14 cellular contexts compared by ENCODE assay signal in genomic region chr14:101827286-101827685, GRCh38.
DNase-seq lines count a peak whose midpoint lies in the region; ATAC-seq lines count a peak whose summit lies in the region.
"Had no signal": no experiment of that assay in that cellular context is flagged by ENCODE, and none has a peak within 500 bp of the region (broad histone marks: within the 10 kb centered on the region; RNA-seq: fewer than 3 reads in every experiment).

No MANE protein-coding gene starts in this region.

- H3K9me3 ChIP-seq in mesenchymal stem cell (ENCODE audit: control insufficient read depth, low read length), result no peaks in the 10 kb centered on the region
- H3K9me3 ChIP-seq: heart left ventricle had no signal

- no peak overlapping the region for H2BK12ac ChIP-seq in mesenchymal stem cell (ENCODE audit: low read length in 2 of 2)

- no peak overlapping the region for H3K14ac ChIP-seq in mesenchymal stem cell (ENCODE audit: low read length in 2 of 2)

- peak overlapping the region; percentile 43 for H3K27ac Mint-ChIP-seq in activated naive CD4-positive, alpha-beta T cell treated with anti-CD3 and anti-CD28 coated beads, Interleukin-2, amount 10 ng/mL, durations not matched to agents 7 days and 5 days
- peak overlapping the region; percentile 66 for H3K27ac Mint-ChIP-seq in activated T-helper 2 cell treated with anti-CD3 and anti-CD28 coated beads, Interferon-gamma antibody, Interleukin-2, Interleukin-4, amounts not matched to agents 10 μg/mL and 5 μg/mL and 100 μg/mL, durations not matched to agents 14 hours and 24 hours and 36 hours

- H2BK5ac ChIP-seq in mesenchymal stem cell (ENCODE audit: low read depth, low read length, poor library complexity, severe bottlenecking), result no peak overlapping the region

- H3K9me3 Mint-ChIP-seq in activated naive CD4-positive, alpha-beta T cell treated with anti-CD3 and anti-CD28 coated beads, Interleukin-2, amount 10 ng/mL, durations not matched to agents 7 days and 5 days, result no peaks in the 10 kb centered on the region
- H3K9me3 Mint-ChIP-seq in activated T-helper 2 cell treated with anti-CD3 and anti-CD28 coated beads, Interferon-gamma antibody, Interleukin-2, Interleukin-4, amounts not matched to agents 10 μg/mL and 5 μg/mL and 100 μg/mL, durations not matched to agents 14 hours and 24 hours and 36 hours, result no peaks in the 10 kb centered on the region

- no peak for ATAC-seq in HG02852 (IDR thresholded peaks at IDR 0.05; ENCODE audit: unreplicated experiment)
- ATAC-seq: heart left ventricle, left ventricle myocardium superior had no signal

- no peak overlapping the region for H3K4me2 ChIP-seq in mesenchymal stem cell (ENCODE audit: low read length, poor library complexity, severe bottlenecking)

- peaks cover 75% of the 10 kb centered on the region for H3K36me3 Mint-ChIP-seq in activated naive CD4-positive, alpha-beta T cell treated with anti-CD3 and anti-CD28 coated beads, Interleukin-2, amount 10 ng/mL, durations not matched to agents 7 days and 5 days
- peaks cover 53% of the 10 kb centered on the region for H3K36me3 Mint-ChIP-seq in activated T-helper 2 cell treated with anti-CD3 and anti-CD28 coated beads, Interferon-gamma antibody, Interleukin-2, Interleukin-4, amounts not matched to agents 10 μg/mL and 5 μg/mL and 100 μg/mL, durations not matched to agents 14 hours and 24 hours and 36 hours (ENCODE audit: low read depth)

- H4K91ac ChIP-seq in mesenchymal stem cell (ENCODE audit: low read length), result no peak overlapping the region

- H3K18ac ChIP-seq in mesenchymal stem cell (ENCODE audit: low read depth in 1 of 2, low read length in 2 of 2), result no peak overlapping the region

- H3K4me1 Mint-ChIP-seq in activated naive CD4-positive, alpha-beta T cell treated with anti-CD3 and anti-CD28 coated beads, Interleukin-2, amount 10 ng/mL, durations not matched to agents 7 days and 5 days, result peaks cover 74% of the 10 kb centered on the region
- H3K4me1 Mint-ChIP-seq in activated T-helper 2 cell treated with anti-CD3 and anti-CD28 coated beads, Interferon-gamma antibody, Interleukin-2, Interleukin-4, amounts not matched to agents 10 μg/mL and 5 μg/mL and 100 μg/mL, durations not matched to agents 14 hours and 24 hours and 36 hours (ENCODE audit: low read depth), result peaks cover 69% of the 10 kb centered on the region

- peaks cover 38% of the 10 kb centered on the region for H3K79me1 ChIP-seq in mesenchymal stem cell (replicated peaks; ENCODE audit: low read length, poor library complexity, severe bottlenecking)

- peaks cover 5% of the 10 kb centered on the region for H3K4me1 ChIP-seq in mesenchymal stem cell (ENCODE audit: control insufficient read depth, insufficient read depth, low read depth, low read length)

- no peak overlapping the region for H3K23ac ChIP-seq in mesenchymal stem cell (ENCODE audit: low read length in 2 of 2)

- WGBS in mesenchymal stem cell, result 90% methylated on average over 3 of the region's 3 CpGs

- no peak overlapping the region for H2BK120ac ChIP-seq in mesenchymal stem cell (ENCODE audit: low read depth, low read length)

- H3K27ac ChIP-seq in mesenchymal stem cell (ENCODE audit: low read length, poor library complexity, severe bottlenecking), result no peak overlapping the region

- no peak overlapping the region for H2AK5ac ChIP-seq in mesenchymal stem cell (ENCODE audit: low read length, severe bottlenecking)

- H3K4me3 Mint-ChIP-seq in activated naive CD4-positive, alpha-beta T cell treated with anti-CD3 and anti-CD28 coated beads, Interleukin-2, amount 10 ng/mL, durations not matched to agents 7 days and 5 days, result peak overlapping the region; percentile 28
- no peak overlapping the region for H3K4me3 Mint-ChIP-seq in activated T-helper 2 cell treated with anti-CD3 and anti-CD28 coated beads, Interferon-gamma antibody, Interleukin-2, Interleukin-4, amounts not matched to agents 10 μg/mL and 5 μg/mL and 100 μg/mL, durations not matched to agents 14 hours and 24 hours and 36 hours (ENCODE audit: low read depth)

- no peak overlapping the region for H2AFZ ChIP-seq in mesenchymal stem cell (ENCODE audit: low read depth, low read length)

- H3K4ac ChIP-seq in mesenchymal stem cell (ENCODE audit: low read depth in 1 of 2, low read length in 2 of 2), result no peak overlapping the region

- no peaks in the 10 kb centered on the region for H3K27me3 ChIP-seq in mesenchymal stem cell (ENCODE audit: control insufficient read depth in 1 of 2, insufficient read depth in 1 of 2, low read length in 2 of 2)
- H3K27me3 ChIP-seq: heart left ventricle had no signal

- H3K27me3 Mint-ChIP-seq in activated naive CD4-positive, alpha-beta T cell treated with anti-CD3 and anti-CD28 coated beads, Interleukin-2, amount 10 ng/mL, durations not matched to agents 7 days and 5 days, result no peaks in the 10 kb centered on the region
- no peaks in the 10 kb centered on the region for H3K27me3 Mint-ChIP-seq in activated T-helper 2 cell treated with anti-CD3 and anti-CD28 coated beads, Interferon-gamma antibody, Interleukin-2, Interleukin-4, amounts not matched to agents 10 μg/mL and 5 μg/mL and 100 μg/mL, durations not matched to agents 14 hours and 24 hours and 36 hours (ENCODE audit: low read depth)

- H4K8ac ChIP-seq in mesenchymal stem cell (ENCODE audit: low read length), result no peak overlapping the region

- CTCF ChIA-PET in activated naive CD4-positive, alpha-beta T cell treated with anti-CD3 and anti-CD28 coated beads, Interleukin-2, amount 10 ng/mL, durations not matched to agents 7 days and 5 days (lab: Charles Lee), result interaction anchor here (1.0 kb wide), 1 partner anchor 49 kb away, joined by 3 read pairs; no protein-coding TSS in a partner anchor

- no peak for DNase-seq in activated naive CD4-positive, alpha-beta T cell treated with anti-CD3 and anti-CD28 coated beads, Interleukin-2, amount 10 ng/mL, durations not matched to agents 7 days and 5 days
- DNase-seq in activated naive CD4-positive, alpha-beta T cell treated with Interleukin-2 at 50 U/mL for 16 hours, result no peak
- DNase-seq in activated T-helper 2 cell treated with anti-CD3 and anti-CD28 coated beads, Interferon-gamma antibody, Interleukin-2, Interleukin-4, amounts not matched to agents 10 μg/mL and 5 μg/mL and 100 μg/mL, durations not matched to agents 14 hours and 24 hours and 36 hours (ENCODE audit: low spot score), result no peak
- DNase-seq in mesenchymal stem cell, result peak; percentile 26
- no peak for DNase-seq in stimulated activated CD4-positive, alpha-beta T cell treated with anti-CD3 and anti-CD28 coated beads, Interleukin-4, amount 100 ng/mL, for 1 hour
- DNase-seq in NCI-H446 (lab: John Stamatoyannopoulos, UW), result no peak
- DNase-seq in occipital lobe (lab: John Stamatoyannopoulos, UW), result no peak
- DNase-seq: GOT3; heart left ventricle; left ventricle myocardium superior; NCI-H2029 treated with DMSO at 0.1 percent for 48 hours; SIG-M5; stimulated activated CD4-positive, alpha-beta T cell treated with anti-CD3 and anti-CD28 coated beads, Interleukin-12 subunit alpha, Interleukin-12 subunit beta, amount 100 ng/mL, for 4 hours had no signal

- peaks cover 12 to 27% of the 10 kb centered on the region in 2 experiments for H3K36me3 ChIP-seq in mesenchymal stem cell (ENCODE audit: control insufficient read depth in 1 of 2, insufficient read depth in 2 of 2, low read depth in 1 of 2, low read length in 2 of 2)

- H3K9ac ChIP-seq in mesenchymal stem cell (ENCODE audit: low read length), result no peak overlapping the region

- no peak overlapping the region for H3K4me3 ChIP-seq in mesenchymal stem cell (ENCODE audit: insufficient read depth in 1 of 2, low read depth in 1 of 2, low read length in 2 of 2)
- H3K4me3 ChIP-seq: heart left ventricle had no signal

- intact Hi-C loops in activated T-helper 2 cell treated with anti-CD3 and anti-CD28 coated beads, Interferon-gamma antibody, Interleukin-2, Interleukin-4, amounts not matched to agents 10 μg/mL and 5 μg/mL and 100 μg/mL, durations not matched to agents 14 hours and 24 hours and 36 hours (cut with micrococcal nuclease), result no loop called here

- H2BK15ac ChIP-seq in mesenchymal stem cell (ENCODE audit: low read depth, poor library complexity, severe bottlenecking), result no peak overlapping the region
